ENCODE assay signal across 8 cellular contexts in genomic region chrX:52262195-52262546, GRCh38.
DNase-seq lines count a peak whose midpoint lies in the region; ATAC-seq, FAIRE-seq and TF ChIP-seq lines count a peak whose summit lies in the region.

No MANE protein-coding gene starts in this region.

- CTCF ChIA-PET in activated B cell treated with CpG ODN at 0.5 μM for 24 hours (lab: Charles Lee), result interaction anchor here (0.6 to 1.1 kb wide), 2 partner anchors 12 to 774 kb away, joined by 3 read pairs; no protein-coding TSS in a partner anchor

- ATAC-seq in activated B cell treated with CpG ODN at 0.5 μM for 24 hours (ENCODE audit: low read depth), result no peak
- ATAC-seq in left ventricle myocardium superior, result peak; percentile 19
- no peak for ATAC-seq in aorta (ENCODE audit: low FRiP score)

- H3K9me3 Mint-ChIP-seq in activated T-cell treated with anti-CD3 and anti-CD28 coated beads, Interleukin-2, amount 50 U/mL, for 24 hours, result no peaks in the 10 kb centered on the region
- H3K9me3 Mint-ChIP-seq in activated B cell treated with CpG ODN at 0.5 μM for 24 hours, result no peaks in the 10 kb centered on the region

- H3K4me1 Mint-ChIP-seq in activated T-cell treated with anti-CD3 and anti-CD28 coated beads, Interleukin-2, amount 50 U/mL, for 24 hours (ENCODE audit: low read depth), result peaks cover 19% of the 10 kb centered on the region
- H3K4me1 Mint-ChIP-seq in activated B cell treated with CpG ODN at 0.5 μM for 24 hours, result peaks cover 11% of the 10 kb centered on the region

- H3K27me3 Mint-ChIP-seq in activated T-cell treated with anti-CD3 and anti-CD28 coated beads, Interleukin-2, amount 50 U/mL, for 24 hours, result peaks cover 40% of the 10 kb centered on the region
- no peaks in the 10 kb centered on the region for H3K27me3 Mint-ChIP-seq in activated B cell treated with CpG ODN at 0.5 μM for 24 hours

- H3K9me3 ChIP-seq in small intestine (ENCODE audit: control insufficient read depth, low read depth) (no peaks in the 10 kb centered on the region), aorta (ENCODE audit: control insufficient read depth, low read length) (no peaks in the 10 kb centered on the region)

- no peak for TF ChIP-seq CTCF in activated B cell treated with CpG ODN at 0.5 μM for 24 hours (IDR thresholded peaks at IDR 0.05)

- H3K27ac ChIP-seq in small intestine (ENCODE audit: low read depth in 1 of 2, low read length in 1 of 2) (peak overlapping the region; percentile 61 to 84), aorta (ENCODE audit: low read depth in 1 of 2, low read length in 2 of 2) (peak overlapping the region in 1 of 2 donors; percentile 84)

- FAIRE-seq in small intestine (lab: Jason Lieb, UNC), result no peak

- peak overlapping the region; percentile 95 for H3K4me3 Mint-ChIP-seq in activated T-cell treated with anti-CD3 and anti-CD28 coated beads, Interleukin-2, amount 50 U/mL, for 24 hours
- peak overlapping the region; percentile 92 for H3K4me3 Mint-ChIP-seq in activated B cell treated with CpG ODN at 0.5 μM for 24 hours

- H3K4me1 ChIP-seq in small intestine (ENCODE audit: control insufficient read depth in 2 of 2, insufficient read depth in 1 of 2, low read depth in 1 of 2, low read length in 1 of 2) (no peaks in the 10 kb centered on the region), aorta (ENCODE audit: control insufficient read depth in 1 of 2, insufficient read depth in 2 of 2, low read length in 2 of 2) (no peaks in the 10 kb centered on the region)

- peak overlapping the region; percentile 99 for H3K27ac Mint-ChIP-seq in activated T-cell treated with anti-CD3 and anti-CD28 coated beads, Interleukin-2, amount 50 U/mL, for 24 hours
- H3K27ac Mint-ChIP-seq in activated B cell treated with CpG ODN at 0.5 μM for 24 hours, result peak overlapping the region; percentile 96

- H3K4me3 ChIP-seq in small intestine (ENCODE audit: low read depth in 1 of 2, low read length in 2 of 2), result peak overlapping the region; percentile 40 to 45
- H3K4me3 ChIP-seq in aorta (ENCODE audit: low read length in 2 of 2), result peak overlapping the region in 1 of 2 donors; percentile 21

- H3K36me3 ChIP-seq in small intestine (ENCODE audit: control insufficient read depth in 2 of 2, insufficient read depth in 2 of 2, low read length in 2 of 2) (no peaks in the 10 kb centered on the region), aorta (ENCODE audit: control insufficient read depth in 1 of 2, insufficient read depth in 2 of 2, low read length in 1 of 2) (no peaks in the 10 kb centered on the region)

- H3K36me3 Mint-ChIP-seq in activated T-cell treated with anti-CD3 and anti-CD28 coated beads, Interleukin-2, amount 50 U/mL, for 24 hours (ENCODE audit: low read depth), result peaks cover 2% of the 10 kb centered on the region
- no peaks in the 10 kb centered on the region for H3K36me3 Mint-ChIP-seq in activated B cell treated with CpG ODN at 0.5 μM for 24 hours (ENCODE audit: low read depth)

- intact Hi-C loops in activated B cell treated with CpG ODN at 0.5 μM for 24 hours (cut with micrococcal nuclease), result loop anchor here (5.0 to 10.0 kb wide), 2 partner anchors 775 to 927 kb away; partner anchors contain the start of gene NUDT10
- intact Hi-C loops in left ventricle myocardium superior (cut with micrococcal nuclease), result no loop called here
- intact Hi-C loops in aorta (cut with DNase I), result no loop called here

- no peaks in the 10 kb centered on the region for H3K27me3 ChIP-seq in small intestine (ENCODE audit: control insufficient read depth in 2 of 2, insufficient read depth in 2 of 2, low read length in 2 of 2)
- H3K27me3 ChIP-seq in aorta (ENCODE audit: control insufficient read depth in 1 of 2, insufficient read depth in 2 of 2, low read length in 1 of 2), result no peaks in the 10 kb centered on the region

- POLR2A ChIA-PET in activated B cell treated with CpG ODN at 0.5 μM for 24 hours (lab: Charles Lee), result interaction anchor here (0.7 to 1.4 kb wide), 7 partner anchors 369 to 1921 kb away, joined by 3 to 18 read pairs (median 4); partner anchors contain the start of genes FAM120C and MAGED1

- WGBS in small intestine, 3 donors, result 10 to 19% (median 11%) methylated on average over 11 to 19 of the region's 19 CpGs
- 13 to 18% methylated on average over 19 of the region's 19 CpGs for WGBS in aorta, 2 donors

- DNase-seq in activated T-cell treated with anti-CD3 and anti-CD28 coated beads, Interleukin-2, amount 50 U/mL, for 24 hours, result no peak
- DNase-seq in activated T-cell treated with anti-CD3 and anti-CD28 coated beads for 4 hours (no peak), activated B cell treated with CpG ODN at 0.5 μM for 24 hours (no peak), left ventricle myocardium superior (no peak), small intestine (no peak), aorta (no peak), T-helper 9 cell (no peak), NCI-H345 (lab: John Stamatoyannopoulos, UW) (no peak)
